In genomic region chr10:108783897-108784296, GRCh38 we compare ENCODE assay signal across 7 cellular contexts.
DNase-seq lines count a peak whose midpoint lies in the region; ATAC-seq, FAIRE-seq and TF ChIP-seq lines count a peak whose summit lies in the region.

No MANE protein-coding gene starts in this region.

- DNase-seq in EL = peak; percentile 57
- DNase-seq in islet precursor cell = peak; percentile 73
- DNase-seq in HTR-8/SVneo (ENCODE audit: insufficient read length, low spot score) = no peak
- no peak for DNase-seq in T-helper 9 cell

- ATAC-seq in GM19328 (IDR thresholded peaks at IDR 0.05; ENCODE audit: unreplicated experiment) (peak; percentile 67), HG03521 (IDR thresholded peaks at IDR 0.05; ENCODE audit: unreplicated experiment) (peak; percentile 53), SK-N-SH treated with all-trans-retinoic acid at 6 μM for 48 hours (peak; percentile 56)

- FAIRE-seq in HTR-8/SVneo (lab: Jason Lieb, UNC) = no peak

TF ChIP-seq in SK-N-SH treated with all-trans-retinoic acid at 6 μM for 48 hours, 23 proteins besides CTCF, POLR2A, EP300 and RAD21:
- TF ChIP-seq SNAI2 (CRISPR knock-in tag; IDR thresholded peaks at IDR 0.05) (no peak), ZFP30 (CRISPR knock-in tag; IDR thresholded peaks at IDR 0.05) (no peak), POU6F1 (CRISPR knock-in tag; IDR thresholded peaks at IDR 0.05; ENCODE audit: borderline replicate concordance, low read depth) (no peak), ISL1 (CRISPR knock-in tag; IDR thresholded peaks at IDR 0.05) (no peak), TSHZ2 (CRISPR knock-in tag; IDR thresholded peaks at IDR 0.05) (no peak), TOX (CRISPR knock-in tag; IDR thresholded peaks at IDR 0.05; ENCODE audit: borderline replicate concordance) (no peak), CREB5 (CRISPR knock-in tag; IDR thresholded peaks at IDR 0.05; ENCODE audit: low read depth) (no peak), PPARA (CRISPR knock-in tag; IDR thresholded peaks at IDR 0.05; ENCODE audit: borderline replicate concordance) (no peak), PATZ1 (CRISPR knock-in tag; IDR thresholded peaks at IDR 0.05; ENCODE audit: borderline replicate concordance) (no peak), RARB (CRISPR knock-in tag; IDR thresholded peaks at IDR 0.05) (no peak), ZNF8 (CRISPR knock-in tag; IDR thresholded peaks at IDR 0.05) (no peak), CSRNP3 (CRISPR knock-in tag; IDR thresholded peaks at IDR 0.05) (no peak), ZC3H10 (CRISPR knock-in tag; IDR thresholded peaks at IDR 0.05) (no peak), ARNTL (CRISPR knock-in tag; IDR thresholded peaks at IDR 0.05; ENCODE audit: borderline replicate concordance, low read depth) (no peak), TCF4 (CRISPR knock-in tag; IDR thresholded peaks at IDR 0.05; ENCODE audit: borderline replicate concordance) (no peak), OSR1 (CRISPR knock-in tag; IDR thresholded peaks at IDR 0.05) (no peak), GLIS3 (CRISPR knock-in tag; IDR thresholded peaks at IDR 0.05) (no peak), BACH2 (CRISPR knock-in tag; IDR thresholded peaks at IDR 0.05; ENCODE audit: borderline replicate concordance) (no peak), ESRRG (CRISPR knock-in tag; IDR thresholded peaks at IDR 0.05) (no peak)

Comparison
In these comparisons a context has a peak if more than half of its experiments do, and no peak if none do; other contexts are left out.
1. DNase-seq: peak in EL (single experiment) and islet precursor cell (single experiment); none in HTR-8/SVneo (single experiment) and T-helper 9 cell (single experiment).
2. Peak in every context shown above with its lines, with median percentiles within 50 percentile points of each other: ATAC-seq.